1 cellular context compared by ENCODE assay signal in genomic region chr5:39420482-39421145, GRCh38.
TF ChIP-seq lines count a peak whose summit lies in the region.

No MANE protein-coding gene starts in this region.

TF ChIP-seq in SK-N-SH, 30 proteins besides CTCF, POLR2A, EP300 and RAD21 (continued from another document):
- TF ChIP-seq, protein P1, sequence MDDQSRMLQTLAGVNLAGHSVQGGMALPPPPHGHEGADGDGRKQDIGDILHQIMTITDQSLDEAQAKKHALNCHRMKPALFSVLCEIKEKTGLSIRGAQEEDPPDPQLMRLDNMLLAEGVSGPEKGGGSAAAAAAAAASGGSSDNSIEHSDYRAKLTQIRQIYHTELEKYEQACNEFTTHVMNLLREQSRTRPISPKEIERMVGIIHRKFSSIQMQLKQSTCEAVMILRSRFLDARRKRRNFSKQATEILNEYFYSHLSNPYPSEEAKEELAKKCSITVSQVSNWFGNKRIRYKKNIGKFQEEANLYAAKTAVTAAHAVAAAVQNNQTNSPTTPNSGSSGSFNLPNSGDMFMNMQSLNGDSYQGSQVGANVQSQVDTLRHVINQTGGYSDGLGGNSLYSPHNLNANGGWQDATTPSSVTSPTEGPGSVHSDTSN (IDR thresholded peaks at IDR 0.05) = no peak
- no peak for TF ChIP-seq SMC3 (IDR thresholded peaks at IDR 0.05; ENCODE audit: low read depth, low read length)
- TF ChIP-seq, protein P2, sequence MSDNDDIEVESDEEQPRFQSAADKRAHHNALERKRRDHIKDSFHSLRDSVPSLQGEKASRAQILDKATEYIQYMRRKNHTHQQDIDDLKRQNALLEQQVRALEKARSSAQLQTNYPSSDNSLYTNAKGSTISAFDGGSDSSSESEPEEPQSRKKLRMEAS (IDR thresholded peaks at IDR 0.05; ENCODE audit: low read depth) = no peak
- TF ChIP-seq YY1 (IDR thresholded peaks at IDR 0.05; ENCODE audit: low read depth) = no peak
- TF ChIP-seq USF1 (IDR thresholded peaks at IDR 0.05; ENCODE audit: borderline replicate concordance, low read depth) = no peak
